ENCODE assay signal across 1 cellular context in genomic region chr3:52770581-52771333, GRCh38.
TF ChIP-seq lines count a peak whose summit lies in the region.

Gene NEK4 (minus strand): TSS chr3:52770940. CDS start chr3:52770746, 194 bp downstream.

TF ChIP-seq in WTC11, 78 proteins besides CTCF, POLR2A, EP300 and RAD21 (continued from another document):
- TF ChIP-seq, protein P1, sequence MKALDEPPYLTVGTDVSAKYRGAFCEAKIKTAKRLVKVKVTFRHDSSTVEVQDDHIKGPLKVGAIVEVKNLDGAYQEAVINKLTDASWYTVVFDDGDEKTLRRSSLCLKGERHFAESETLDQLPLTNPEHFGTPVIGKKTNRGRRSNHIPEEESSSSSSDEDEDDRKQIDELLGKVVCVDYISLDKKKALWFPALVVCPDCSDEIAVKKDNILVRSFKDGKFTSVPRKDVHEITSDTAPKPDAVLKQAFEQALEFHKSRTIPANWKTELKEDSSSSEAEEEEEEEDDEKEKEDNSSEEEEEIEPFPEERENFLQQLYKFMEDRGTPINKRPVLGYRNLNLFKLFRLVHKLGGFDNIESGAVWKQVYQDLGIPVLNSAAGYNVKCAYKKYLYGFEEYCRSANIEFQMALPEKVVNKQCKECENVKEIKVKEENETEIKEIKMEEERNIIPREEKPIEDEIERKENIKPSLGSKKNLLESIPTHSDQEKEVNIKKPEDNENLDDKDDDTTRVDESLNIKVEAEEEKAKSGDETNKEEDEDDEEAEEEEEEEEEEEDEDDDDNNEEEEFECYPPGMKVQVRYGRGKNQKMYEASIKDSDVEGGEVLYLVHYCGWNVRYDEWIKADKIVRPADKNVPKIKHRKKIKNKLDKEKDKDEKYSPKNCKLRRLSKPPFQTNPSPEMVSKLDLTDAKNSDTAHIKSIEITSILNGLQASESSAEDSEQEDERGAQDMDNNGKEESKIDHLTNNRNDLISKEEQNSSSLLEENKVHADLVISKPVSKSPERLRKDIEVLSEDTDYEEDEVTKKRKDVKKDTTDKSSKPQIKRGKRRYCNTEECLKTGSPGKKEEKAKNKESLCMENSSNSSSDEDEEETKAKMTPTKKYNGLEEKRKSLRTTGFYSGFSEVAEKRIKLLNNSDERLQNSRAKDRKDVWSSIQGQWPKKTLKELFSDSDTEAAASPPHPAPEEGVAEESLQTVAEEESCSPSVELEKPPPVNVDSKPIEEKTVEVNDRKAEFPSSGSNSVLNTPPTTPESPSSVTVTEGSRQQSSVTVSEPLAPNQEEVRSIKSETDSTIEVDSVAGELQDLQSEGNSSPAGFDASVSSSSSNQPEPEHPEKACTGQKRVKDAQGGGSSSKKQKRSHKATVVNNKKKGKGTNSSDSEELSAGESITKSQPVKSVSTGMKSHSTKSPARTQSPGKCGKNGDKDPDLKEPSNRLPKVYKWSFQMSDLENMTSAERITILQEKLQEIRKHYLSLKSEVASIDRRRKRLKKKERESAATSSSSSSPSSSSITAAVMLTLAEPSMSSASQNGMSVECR (CRISPR knock-in tag; IDR thresholded peaks at IDR 0.05; ENCODE audit: borderline replicate concordance): peak; percentile 70; the same call in 1 of the 2 replicates
- TF ChIP-seq FOXK1 (CRISPR knock-in tag; IDR thresholded peaks at IDR 0.05) (0 out of 2 replicates have a peak, but pooled peaks have one; percentile 39), CREB1 (CRISPR knock-in tag; IDR thresholded peaks at IDR 0.05) (no peak), JUN (CRISPR knock-in tag; IDR thresholded peaks at IDR 0.05) (no peak), TEAD1 (CRISPR knock-in tag; IDR thresholded peaks at IDR 0.05) (peak; percentile 33), TCF7 (CRISPR knock-in tag; IDR thresholded peaks at IDR 0.05; ENCODE audit: low read depth) (no peak), E2F5 (CRISPR knock-in tag; IDR thresholded peaks at IDR 0.05) (no peak), GTF2I (CRISPR knock-in tag; conservative IDR thresholded peaks at IDR 0.05) (no peak), RELA (CRISPR knock-in tag; IDR thresholded peaks at IDR 0.05; ENCODE audit: borderline replicate concordance) (no peak), ZNF121 (CRISPR knock-in tag; IDR thresholded peaks at IDR 0.05) (no peak), NR2C2 (CRISPR knock-in tag; IDR thresholded peaks at IDR 0.05) (no peak), ZNF138 (CRISPR knock-in tag; conservative IDR thresholded peaks at IDR 0.05) (no peak), USF2 (CRISPR knock-in tag; IDR thresholded peaks at IDR 0.05) (no peak), ELF4 (CRISPR knock-in tag; IDR thresholded peaks at IDR 0.05; ENCODE audit: low read depth) (no peak), ZNF671 (CRISPR knock-in tag; IDR thresholded peaks at IDR 0.05) (no peak), NR1H2 (CRISPR knock-in tag; IDR thresholded peaks at IDR 0.05) (no peak), FOXJ3 (CRISPR knock-in tag; IDR thresholded peaks at IDR 0.05; ENCODE audit: borderline replicate concordance) (no peak), SOX15 (CRISPR knock-in tag; IDR thresholded peaks at IDR 0.05) (no peak), FOXP1 (CRISPR knock-in tag; IDR thresholded peaks at IDR 0.05; ENCODE audit: borderline replicate concordance) (peak; percentile 68; the same call in 1 of the 2 replicates), TEAD4 (CRISPR knock-in tag; IDR thresholded peaks at IDR 0.05) (0 out of 2 replicates have a peak, but pooled peaks have one; percentile 42), GRHL2 (CRISPR knock-in tag; IDR thresholded peaks at IDR 0.05; ENCODE audit: insufficient replicate concordance, severe bottlenecking) (no peak), GABPB1 (CRISPR knock-in tag; IDR thresholded peaks at IDR 0.05) (peak; percentile 40; the same call in 1 of the 2 replicates), PRRX2 (CRISPR knock-in tag; IDR thresholded peaks at IDR 0.05) (no peak), IRF1 (CRISPR knock-in tag; IDR thresholded peaks at IDR 0.05) (0 out of 2 replicates have a peak, but pooled peaks have one; percentile 42), USF1 (CRISPR knock-in tag; IDR thresholded peaks at IDR 0.05) (0 out of 2 replicates have a peak, but pooled peaks have one; percentile 50), SP1 (CRISPR knock-in tag; conservative IDR thresholded peaks at IDR 0.05) (no peak), CBFB (CRISPR knock-in tag; IDR thresholded peaks at IDR 0.05; ENCODE audit: low read depth) (peak; percentile 56; the same call in 1 of the 2 replicates)
- TF ChIP-seq, protein P2, sequence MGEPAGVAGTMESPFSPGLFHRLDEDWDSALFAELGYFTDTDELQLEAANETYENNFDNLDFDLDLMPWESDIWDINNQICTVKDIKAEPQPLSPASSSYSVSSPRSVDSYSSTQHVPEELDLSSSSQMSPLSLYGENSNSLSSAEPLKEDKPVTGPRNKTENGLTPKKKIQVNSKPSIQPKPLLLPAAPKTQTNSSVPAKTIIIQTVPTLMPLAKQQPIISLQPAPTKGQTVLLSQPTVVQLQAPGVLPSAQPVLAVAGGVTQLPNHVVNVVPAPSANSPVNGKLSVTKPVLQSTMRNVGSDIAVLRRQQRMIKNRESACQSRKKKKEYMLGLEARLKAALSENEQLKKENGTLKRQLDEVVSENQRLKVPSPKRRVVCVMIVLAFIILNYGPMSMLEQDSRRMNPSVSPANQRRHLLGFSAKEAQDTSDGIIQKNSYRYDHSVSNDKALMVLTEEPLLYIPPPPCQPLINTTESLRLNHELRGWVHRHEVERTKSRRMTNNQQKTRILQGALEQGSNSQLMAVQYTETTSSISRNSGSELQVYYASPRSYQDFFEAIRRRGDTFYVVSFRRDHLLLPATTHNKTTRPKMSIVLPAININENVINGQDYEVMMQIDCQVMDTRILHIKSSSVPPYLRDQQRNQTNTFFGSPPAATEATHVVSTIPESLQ (CRISPR knock-in tag; IDR thresholded peaks at IDR 0.05): no peak
- TF ChIP-seq, protein P3, sequence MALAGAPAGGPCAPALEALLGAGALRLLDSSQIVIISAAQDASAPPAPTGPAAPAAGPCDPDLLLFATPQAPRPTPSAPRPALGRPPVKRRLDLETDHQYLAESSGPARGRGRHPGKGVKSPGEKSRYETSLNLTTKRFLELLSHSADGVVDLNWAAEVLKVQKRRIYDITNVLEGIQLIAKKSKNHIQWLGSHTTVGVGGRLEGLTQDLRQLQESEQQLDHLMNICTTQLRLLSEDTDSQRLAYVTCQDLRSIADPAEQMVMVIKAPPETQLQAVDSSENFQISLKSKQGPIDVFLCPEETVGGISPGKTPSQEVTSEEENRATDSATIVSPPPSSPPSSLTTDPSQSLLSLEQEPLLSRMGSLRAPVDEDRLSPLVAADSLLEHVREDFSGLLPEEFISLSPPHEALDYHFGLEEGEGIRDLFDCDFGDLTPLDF (CRISPR knock-in tag; IDR thresholded peaks at IDR 0.05): no peak
- TF ChIP-seq, protein P4, sequence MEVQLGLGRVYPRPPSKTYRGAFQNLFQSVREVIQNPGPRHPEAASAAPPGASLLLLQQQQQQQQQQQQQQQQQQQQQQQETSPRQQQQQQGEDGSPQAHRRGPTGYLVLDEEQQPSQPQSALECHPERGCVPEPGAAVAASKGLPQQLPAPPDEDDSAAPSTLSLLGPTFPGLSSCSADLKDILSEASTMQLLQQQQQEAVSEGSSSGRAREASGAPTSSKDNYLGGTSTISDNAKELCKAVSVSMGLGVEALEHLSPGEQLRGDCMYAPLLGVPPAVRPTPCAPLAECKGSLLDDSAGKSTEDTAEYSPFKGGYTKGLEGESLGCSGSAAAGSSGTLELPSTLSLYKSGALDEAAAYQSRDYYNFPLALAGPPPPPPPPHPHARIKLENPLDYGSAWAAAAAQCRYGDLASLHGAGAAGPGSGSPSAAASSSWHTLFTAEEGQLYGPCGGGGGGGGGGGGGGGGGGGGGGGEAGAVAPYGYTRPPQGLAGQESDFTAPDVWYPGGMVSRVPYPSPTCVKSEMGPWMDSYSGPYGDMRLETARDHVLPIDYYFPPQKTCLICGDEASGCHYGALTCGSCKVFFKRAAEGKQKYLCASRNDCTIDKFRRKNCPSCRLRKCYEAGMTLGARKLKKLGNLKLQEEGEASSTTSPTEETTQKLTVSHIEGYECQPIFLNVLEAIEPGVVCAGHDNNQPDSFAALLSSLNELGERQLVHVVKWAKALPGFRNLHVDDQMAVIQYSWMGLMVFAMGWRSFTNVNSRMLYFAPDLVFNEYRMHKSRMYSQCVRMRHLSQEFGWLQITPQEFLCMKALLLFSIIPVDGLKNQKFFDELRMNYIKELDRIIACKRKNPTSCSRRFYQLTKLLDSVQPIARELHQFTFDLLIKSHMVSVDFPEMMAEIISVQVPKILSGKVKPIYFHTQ (CRISPR knock-in tag; IDR thresholded peaks at IDR 0.05): no peak
- TF ChIP-seq, protein P5, sequence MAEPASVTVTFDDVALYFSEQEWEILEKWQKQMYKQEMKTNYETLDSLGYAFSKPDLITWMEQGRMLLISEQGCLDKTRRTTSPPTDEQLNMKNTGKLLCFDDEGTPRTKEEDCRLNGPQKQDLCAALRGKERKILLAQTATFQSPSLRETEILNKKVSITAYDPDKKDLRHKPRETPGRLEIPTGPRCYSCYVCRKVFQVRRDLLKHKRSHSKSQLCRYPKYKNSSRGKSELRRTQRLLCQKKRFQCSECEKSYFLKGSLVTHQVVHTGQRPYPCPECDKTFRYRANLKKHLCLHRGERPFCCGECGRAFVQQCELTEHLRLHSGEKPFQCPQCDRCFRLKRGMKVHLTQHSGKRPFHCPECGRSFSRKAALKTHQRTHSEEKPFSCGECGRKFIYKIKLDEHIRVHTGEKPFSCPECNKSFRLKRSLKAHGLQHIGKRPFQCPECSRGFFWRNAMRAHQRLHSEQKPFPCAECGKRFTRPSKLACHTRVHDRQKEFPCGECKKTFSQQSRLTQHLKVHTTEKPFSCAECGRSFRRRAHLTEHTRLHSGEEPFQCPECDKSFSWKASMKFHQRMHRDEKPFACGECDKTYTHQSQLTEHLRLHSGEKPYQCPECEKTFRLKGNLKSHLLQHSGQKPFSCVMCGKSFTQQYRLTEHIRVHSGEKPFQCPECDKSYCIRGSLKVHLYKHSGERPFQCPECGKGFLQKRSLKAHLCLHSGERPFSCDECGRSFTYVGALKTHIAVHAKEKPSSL (CRISPR knock-in tag; conservative IDR thresholded peaks at IDR 0.05): no peak
- TF ChIP-seq, protein P6, sequence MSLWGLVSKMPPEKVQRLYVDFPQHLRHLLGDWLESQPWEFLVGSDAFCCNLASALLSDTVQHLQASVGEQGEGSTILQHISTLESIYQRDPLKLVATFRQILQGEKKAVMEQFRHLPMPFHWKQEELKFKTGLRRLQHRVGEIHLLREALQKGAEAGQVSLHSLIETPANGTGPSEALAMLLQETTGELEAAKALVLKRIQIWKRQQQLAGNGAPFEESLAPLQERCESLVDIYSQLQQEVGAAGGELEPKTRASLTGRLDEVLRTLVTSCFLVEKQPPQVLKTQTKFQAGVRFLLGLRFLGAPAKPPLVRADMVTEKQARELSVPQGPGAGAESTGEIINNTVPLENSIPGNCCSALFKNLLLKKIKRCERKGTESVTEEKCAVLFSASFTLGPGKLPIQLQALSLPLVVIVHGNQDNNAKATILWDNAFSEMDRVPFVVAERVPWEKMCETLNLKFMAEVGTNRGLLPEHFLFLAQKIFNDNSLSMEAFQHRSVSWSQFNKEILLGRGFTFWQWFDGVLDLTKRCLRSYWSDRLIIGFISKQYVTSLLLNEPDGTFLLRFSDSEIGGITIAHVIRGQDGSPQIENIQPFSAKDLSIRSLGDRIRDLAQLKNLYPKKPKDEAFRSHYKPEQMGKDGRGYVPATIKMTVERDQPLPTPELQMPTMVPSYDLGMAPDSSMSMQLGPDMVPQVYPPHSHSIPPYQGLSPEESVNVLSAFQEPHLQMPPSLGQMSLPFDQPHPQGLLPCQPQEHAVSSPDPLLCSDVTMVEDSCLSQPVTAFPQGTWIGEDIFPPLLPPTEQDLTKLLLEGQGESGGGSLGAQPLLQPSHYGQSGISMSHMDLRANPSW (CRISPR knock-in tag; conservative IDR thresholded peaks at IDR 0.05; ENCODE audit: low read depth): no peak
- TF ChIP-seq, protein P7, sequence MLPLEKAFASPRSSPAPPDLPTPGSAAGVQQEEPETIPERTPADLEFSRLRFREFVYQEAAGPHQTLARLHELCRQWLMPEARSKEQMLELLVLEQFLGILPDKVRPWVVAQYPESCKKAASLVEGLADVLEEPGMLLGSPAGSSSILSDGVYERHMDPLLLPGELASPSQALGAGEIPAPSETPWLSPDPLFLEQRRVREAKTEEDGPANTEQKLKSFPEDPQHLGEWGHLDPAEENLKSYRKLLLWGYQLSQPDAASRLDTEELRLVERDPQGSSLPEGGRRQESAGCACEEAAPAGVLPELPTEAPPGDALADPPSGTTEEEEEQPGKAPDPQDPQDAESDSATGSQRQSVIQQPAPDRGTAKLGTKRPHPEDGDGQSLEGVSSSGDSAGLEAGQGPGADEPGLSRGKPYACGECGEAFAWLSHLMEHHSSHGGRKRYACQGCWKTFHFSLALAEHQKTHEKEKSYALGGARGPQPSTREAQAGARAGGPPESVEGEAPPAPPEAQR (CRISPR knock-in tag; IDR thresholded peaks at IDR 0.05): no peak
